19 cellular contexts compared by ENCODE assay signal in genomic region chr17:2950846-2951245, GRCh38.
"Had no signal": no experiment of that assay in that cellular context is flagged by ENCODE, and none has a peak within 500 bp of the region (broad histone marks: within the 10 kb centered on the region; RNA-seq: fewer than 3 reads in every experiment).

No MANE protein-coding gene starts in this region.

- H3K9me3 Mint-ChIP-seq: activated naive CD8-positive, alpha-beta T cell treated with anti-CD3 and anti-CD28 coated beads, Interleukin-2, amount 10 ng/mL, durations not matched to agents 7 days and 5 days; activated T-cell treated with anti-CD3 and anti-CD28 coated beads, Interleukin-2, amount 50 U/mL, for 72 hours; T-cell had no signal

- H3K4me3 Mint-ChIP-seq: activated naive CD8-positive, alpha-beta T cell treated with anti-CD3 and anti-CD28 coated beads, Interleukin-2, amount 10 ng/mL, durations not matched to agents 7 days and 5 days; activated T-cell treated with anti-CD3 and anti-CD28 coated beads, Interleukin-2, amount 50 U/mL, for 72 hours; T-cell had no signal

- H3K9me3 ChIP-seq: gastrocnemius medialis, heart right ventricle, right atrium auricular region, transverse colon had no signal

- H3K27ac Mint-ChIP-seq: activated naive CD8-positive, alpha-beta T cell treated with anti-CD3 and anti-CD28 coated beads, Interleukin-2, amount 10 ng/mL, durations not matched to agents 7 days and 5 days; activated T-cell treated with anti-CD3 and anti-CD28 coated beads, Interleukin-2, amount 50 U/mL, for 72 hours had no signal

- H3K36me3 ChIP-seq: brain microvascular endothelial cell, gastrocnemius medialis, heart right ventricle, right atrium auricular region, transverse colon had no signal

- DNase-seq: activated CD4-positive, alpha-beta T cell treated with anti-CD3 and anti-CD28 coated beads, Interleukin-2, amount 50 U/mL, for 48 hours; activated naive CD8-positive, alpha-beta T cell treated with anti-CD3 and anti-CD28 coated beads, Interleukin-2, amount 10 ng/mL, durations not matched to agents 7 days and 5 days; activated T-cell treated with anti-CD3 and anti-CD28 coated beads, Interleukin-2, amount 50 U/mL, for 72 hours; brain microvascular endothelial cell; erythroblast; gastrocnemius medialis; heart right ventricle; left cardiac atrium; midbrain; stimulated activated CD4-positive, alpha-beta T cell treated with anti-CD3 and anti-CD28 coated beads, Interleukin-15, amount 100 ng/mL, for 24 hours; stimulated activated CD4-positive, alpha-beta T cell treated with anti-CD3 and anti-CD28 coated beads, Interleukin-4, amount 100 ng/mL, for 1 hour; stimulated activated naive CD4-positive, alpha-beta T cell treated with Interleukin-2 at 50 U/mL for 16 hours; substantia nigra; T-cell; T1000; transverse colon had no signal

- ATAC-seq: activated T-cell treated with anti-CD3 and anti-CD28 coated beads, Interleukin-2, amount 50 U/mL, for 72 hours; gastrocnemius medialis; heart right ventricle; left cardiac atrium; T-cell had no signal

- H3K27me3 Mint-ChIP-seq: T-cell had no signal

- H3K36me3 Mint-ChIP-seq: activated naive CD8-positive, alpha-beta T cell treated with anti-CD3 and anti-CD28 coated beads, Interleukin-2, amount 10 ng/mL, durations not matched to agents 7 days and 5 days had no signal

- H3K4me3 ChIP-seq: gastrocnemius medialis, heart right ventricle, lung, right atrium auricular region, SK-N-MC, transverse colon had no signal

- H3K27ac ChIP-seq: brain microvascular endothelial cell, gastrocnemius medialis, heart right ventricle, SK-N-MC had no signal

- H3K27me3 ChIP-seq: brain microvascular endothelial cell, gastrocnemius medialis, heart right ventricle, right atrium auricular region, transverse colon had no signal

- H3K4me1 ChIP-seq: gastrocnemius medialis had no signal
